In the genomic region with DNA sequence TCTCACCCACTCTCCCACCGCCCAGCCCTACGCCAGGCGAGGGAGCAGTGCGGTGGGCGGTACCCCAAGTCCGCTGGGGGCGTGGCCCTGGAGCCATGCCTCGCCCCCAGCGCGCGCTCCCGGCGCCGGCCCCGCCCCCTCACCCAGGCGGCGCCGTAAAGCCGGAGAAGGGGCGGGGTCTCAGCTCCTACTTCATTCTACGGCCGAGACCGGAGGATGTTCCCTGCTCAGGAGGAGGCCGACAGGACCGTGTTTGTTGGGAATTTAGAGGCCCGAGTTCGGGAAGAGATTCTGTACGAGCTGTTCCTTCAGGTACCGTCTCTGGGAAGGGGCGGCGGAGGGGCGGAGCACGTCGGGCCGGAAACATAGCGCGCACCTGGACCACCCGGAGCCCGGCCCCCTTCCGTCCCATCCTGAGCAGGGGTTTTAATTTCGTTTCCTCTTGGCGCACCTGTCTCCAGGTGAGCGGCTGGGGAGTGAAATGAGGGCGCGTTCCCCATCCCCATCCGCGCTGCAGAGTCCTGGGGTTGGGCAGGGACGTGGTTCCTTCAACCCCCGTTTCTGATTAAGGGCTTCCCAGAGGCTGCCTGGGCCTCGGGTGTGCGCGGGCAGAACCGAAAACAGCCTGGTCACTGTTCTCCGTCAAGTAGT, we compare ENCODE assay signal across 9 cellular contexts. TPM values are rescaled to one million over a fixed set of nuclear protein-coding genes. Genes with fewer than 3 reads are reported as not detected.
DNase-seq lines count a peak whose midpoint lies in the region; ATAC-seq, FAIRE-seq and TF ChIP-seq lines count a peak whose summit lies in the region.
"Had no signal": no experiment of that assay in that cellular context is flagged by ENCODE, and none has a peak within 500 bp of the region (broad histone marks: within the 10 kb centered on the region; RNA-seq: fewer than 3 reads in every experiment).

A gene with protein sequence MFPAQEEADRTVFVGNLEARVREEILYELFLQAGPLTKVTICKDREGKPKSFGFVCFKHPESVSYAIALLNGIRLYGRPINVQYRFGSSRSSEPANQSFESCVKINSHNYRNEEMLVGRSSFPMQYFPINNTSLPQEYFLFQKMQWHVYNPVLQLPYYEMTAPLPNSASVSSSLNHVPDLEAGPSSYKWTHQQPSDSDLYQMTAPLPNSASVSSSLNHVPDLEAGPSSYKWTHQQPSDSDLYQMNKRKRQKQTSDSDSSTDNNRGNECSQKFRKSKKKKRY (plus strand): TSS at position 187 of the 651 bp plus-strand sequence. CDS start 30 bp downstream, at position 217.

- TF ChIP-seq CTCF in osteocyte (IDR thresholded peaks at IDR 0.05) (no peak), testis (IDR thresholded peaks at IDR 0.05) (no peak)

- FAIRE-seq in HTR-8/SVneo (lab: Jason Lieb, UNC), result peak; percentile 54

- H3K27me3 ChIP-seq in SJSA1 (replicated peaks) (no peaks in the 10 kb centered on the region), testis (no peaks in the 10 kb centered on the region)

- no peak within 1 kb of the TSS for H3K27ac Mint-ChIP-seq in activated naive CD4-positive, alpha-beta T cell treated with anti-CD3 and anti-CD28 coated beads for 36 hours
- H3K27ac Mint-ChIP-seq in osteocyte (ENCODE audit: unreplicated experiment), result no peak within 1 kb of the TSS

- H3K4me3 Mint-ChIP-seq in activated naive CD4-positive, alpha-beta T cell treated with anti-CD3 and anti-CD28 coated beads for 36 hours, result peak within 1 kb of the TSS; percentile 79
- H3K4me3 Mint-ChIP-seq in osteocyte (ENCODE audit: unreplicated experiment), result peak within 1 kb of the TSS; percentile 59

- no peak for TF ChIP-seq POLR2A in testis (IDR thresholded peaks at IDR 0.05)

- peaks cover 6% of the 10 kb centered on the region for H3K4me1 Mint-ChIP-seq in activated naive CD4-positive, alpha-beta T cell treated with anti-CD3 and anti-CD28 coated beads for 36 hours (ENCODE audit: low read depth)
- no peaks in the 10 kb centered on the region for H3K4me1 Mint-ChIP-seq in osteocyte (ENCODE audit: unreplicated experiment)

- H3K4me3 ChIP-seq in SJSA1 (peak within 1 kb of the TSS; percentile 6; the same call in 1 of the 2 replicates), testis (peak within 1 kb of the TSS; percentile 72 to 88)

- H3K27ac ChIP-seq in SJSA1 (no peak within 1 kb of the TSS), testis (peak within 1 kb of the TSS; percentile 33 to 69)

- H3K4me1 ChIP-seq in SJSA1 (replicated peaks) (no peaks in the 10 kb centered on the region), testis (no peaks in the 10 kb centered on the region)

- H3K9me3 ChIP-seq in SJSA1 (replicated peaks) (no peaks in the 10 kb centered on the region), testis (no peaks in the 10 kb centered on the region)

- 0 to 1% methylated on average over 33 to 54 of the region's 54 CpGs for WGBS in testis, 2 donors

- H3K27me3 Mint-ChIP-seq in activated naive CD4-positive, alpha-beta T cell treated with anti-CD3 and anti-CD28 coated beads for 36 hours (ENCODE audit: low read depth), result peaks cover 4% of the 10 kb centered on the region
- H3K27me3 Mint-ChIP-seq in osteocyte (ENCODE audit: unreplicated experiment), result peaks cover 7% of the 10 kb centered on the region

- H3K36me3 ChIP-seq in SJSA1 (no peaks in the 10 kb centered on the region), testis (ENCODE audit: low read depth, missing control alignments) (no peaks in the 10 kb centered on the region)

- H3K9me3 Mint-ChIP-seq in activated naive CD4-positive, alpha-beta T cell treated with anti-CD3 and anti-CD28 coated beads for 36 hours, result no peaks in the 10 kb centered on the region
- H3K9me3 Mint-ChIP-seq in osteocyte (ENCODE audit: unreplicated experiment), result no peaks in the 10 kb centered on the region

- intact Hi-C loops in activated naive CD4-positive, alpha-beta T cell treated with anti-CD3 and anti-CD28 coated beads for 36 hours (cut with micrococcal nuclease), result loop anchor here (1.0 to 5.0 kb wide), 3 partner anchors 129 to 189 kb away; a partner anchor contains a TSS
- intact Hi-C loops in Right ventricle myocardium inferior (cut with DNase I) (no loop called here), testis (cut with DNase I; ENCODE audit: low total_unique reads) (no loop called here)

- CTCF ChIA-PET in activated naive CD4-positive, alpha-beta T cell treated with anti-CD3 and anti-CD28 coated beads for 36 hours (lab: Charles Lee), result interaction anchor here (1.2 to 1.9 kb wide), 2 partner anchors 9 to 37 kb away, joined by 4 to 9 read pairs; no protein-coding TSS in a partner anchor

- no peaks in the 10 kb centered on the region for H3K36me3 Mint-ChIP-seq in activated naive CD4-positive, alpha-beta T cell treated with anti-CD3 and anti-CD28 coated beads for 36 hours (ENCODE audit: low read depth)
- no peaks in the 10 kb centered on the region for H3K36me3 Mint-ChIP-seq in osteocyte (ENCODE audit: unreplicated experiment)

- ATAC-seq in GM19468 (IDR thresholded peaks at IDR 0.05; ENCODE audit: extremely low read depth, unreplicated experiment) (peak; percentile 55), Right ventricle myocardium inferior (peak; percentile 92)

- DNase-seq in CMK (ENCODE audit: low read depth) (peak; percentile 56), HTR-8/SVneo (ENCODE audit: insufficient read length, low spot score) (peak; percentile 45), SJSA1 (ENCODE audit: low read depth in 1 of 2, low spot score in 2 of 2) (peak; percentile 16 to 44), Right ventricle myocardium inferior (ENCODE audit: missing footprints) (peak; percentile 85), osteocyte (ENCODE audit: extremely low spot score, unreplicated experiment) (no peak), testis (peak; percentile 93)
- DNase-seq in activated naive CD4-positive, alpha-beta T cell treated with anti-CD3 and anti-CD28 coated beads for 36 hours, result peak; percentile 82

RNA-seq across cellular contexts. Expression of the gene that starts here (rescaled TPM):
- total RNA-seq in SJSA1 (2014; rRNA removed; shearing (Covaris generic)), result not detected in 2 replicates
- 1 to 10 TPM; 4.9 to 5.9 TPM for total RNA-seq in activated naive CD4-positive, alpha-beta T cell treated with anti-CD3 and anti-CD28 coated beads for 36 hours
- 0.14 TPM for total RNA-seq in Right ventricle myocardium inferior
- not detected in 2 replicates for total RNA-seq in osteocyte
- total RNA-seq in testis, result 1 to 10 TPM; 5.1 to 5.3 TPM
- 10.2 TPM for polyA plus RNA-seq in testis (ENCODE audit: insufficient read depth, low read depth, low replicate concordance)
- total RNA-seq: T-helper 2 cell treated with Interferon-gamma antibody and Interleukin-4, amounts not matched to agents 100 ng/mL and 5 ng/mL, for 36 hours had no signal

Comparison
In these comparisons a context has a peak if more than half of its experiments do, and no peak if none do; other contexts are left out.
1. Peak in DNase-seq and H3K4me3 ChIP-seq in SJSA1; RNA of the gene not detected or under 1 TPM.
2. Peak in DNase-seq and ATAC-seq in Right ventricle myocardium inferior; RNA of the gene not detected or under 1 TPM.